Comparison of ENCODE assay signal across 8 cellular contexts in the genomic region with DNA sequence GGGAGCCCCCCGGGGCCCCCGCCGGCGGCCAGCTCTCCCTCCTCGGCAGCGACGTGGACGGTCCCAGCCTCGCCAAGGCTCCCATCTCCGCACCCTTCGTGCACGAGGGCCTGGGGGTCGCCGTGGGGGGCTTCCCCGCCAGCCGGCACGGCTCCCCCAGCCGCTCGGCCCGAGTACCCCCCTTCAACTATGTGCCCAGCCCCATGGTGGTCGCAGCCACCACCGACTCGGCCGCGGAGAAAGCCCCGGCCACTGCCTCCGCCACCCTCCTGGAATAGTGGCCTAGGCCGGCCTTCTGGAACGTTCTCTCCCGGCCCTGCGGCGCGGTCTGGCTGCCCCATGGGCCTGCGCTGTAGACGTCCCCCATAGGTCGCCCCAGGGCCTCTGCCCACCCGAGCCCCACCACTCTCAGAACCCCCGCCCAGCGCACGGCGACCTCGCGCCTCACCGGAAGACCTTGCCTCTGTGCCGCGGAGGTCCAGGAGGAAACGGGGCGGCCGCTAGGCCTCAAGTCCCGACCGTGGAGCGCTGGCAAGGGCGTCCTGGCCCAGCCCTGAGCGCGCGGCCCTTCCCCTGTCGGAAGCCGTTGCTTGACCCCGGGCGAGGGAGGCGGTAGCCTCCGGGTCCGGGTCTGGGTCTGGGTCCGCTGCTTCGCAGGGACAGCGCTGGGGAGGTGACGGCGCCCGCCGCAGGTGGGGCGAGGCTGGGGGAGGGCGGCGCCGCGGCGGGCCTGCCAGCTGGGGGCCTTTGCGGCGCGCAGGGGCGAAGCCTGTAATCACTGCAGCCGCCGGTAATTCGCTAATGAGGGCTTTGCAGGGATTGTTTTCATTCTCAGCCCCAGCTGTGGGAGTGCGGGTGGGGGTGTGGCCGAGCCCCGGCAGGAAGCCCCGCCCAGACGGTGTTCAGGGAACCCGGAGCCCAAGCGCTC. TPM values are rescaled to one million over a fixed set of nuclear protein-coding genes. Genes with fewer than 3 reads are reported as not detected.
DNase-seq lines count a peak whose midpoint lies in the region; ATAC-seq, FAIRE-seq and TF ChIP-seq lines count a peak whose summit lies in the region.

No MANE protein-coding gene starts in this region.

- TF ChIP-seq POLR2A in heart left ventricle (IDR thresholded peaks at IDR 0.05) (no peak), H54 (IDR thresholded peaks at IDR 0.05; ENCODE audit: low read depth, low read length) (no peak)

- no peaks in the 10 kb centered on the region for H3K9me3 ChIP-seq in heart left ventricle
- H3K9me3 ChIP-seq in small intestine (ENCODE audit: control insufficient read depth, low read depth): no peaks in the 10 kb centered on the region

- H3K36me3 Mint-ChIP-seq in activated T-helper 2 cell treated with anti-CD3 and anti-CD28 coated beads, Interferon-gamma antibody, Interleukin-2, Interleukin-4, amounts not matched to agents 10 μg/mL and 5 μg/mL and 100 μg/mL, durations not matched to agents 14 hours and 24 hours and 36 hours (ENCODE audit: low read depth): peaks cover 3% of the 10 kb centered on the region

- H3K4me3 ChIP-seq in heart left ventricle (peak overlapping the region; percentile 27 to 66 (median 56)), small intestine (ENCODE audit: low read depth in 1 of 2, low read length in 2 of 2) (peak overlapping the region; percentile 18 to 43)

- TF ChIP-seq CTCF in GM13976 (IDR thresholded peaks at IDR 0.05; ENCODE audit: borderline replicate concordance, control extremely low read depth, extremely low read depth, insufficient read depth, missing control alignments) (no peak), heart left ventricle (IDR thresholded peaks at IDR 0.05) (no peak)

- peak in 3 of 4 donors; percentile 33 to 47 (median 41) for ATAC-seq in heart left ventricle
- ATAC-seq in HG03097 (IDR thresholded peaks at IDR 0.05; ENCODE audit: low FRiP score, unreplicated experiment): no peak
- no peak for ATAC-seq in HG02763 (IDR thresholded peaks at IDR 0.05; ENCODE audit: unreplicated experiment)

- peak overlapping the region; percentile 33 for H3K27ac Mint-ChIP-seq in activated T-helper 2 cell treated with anti-CD3 and anti-CD28 coated beads, Interferon-gamma antibody, Interleukin-2, Interleukin-4, amounts not matched to agents 10 μg/mL and 5 μg/mL and 100 μg/mL, durations not matched to agents 14 hours and 24 hours and 36 hours

- peaks cover 0 to 8% (median 0%) of the 10 kb centered on the region in 9 donors for H3K36me3 ChIP-seq in heart left ventricle
- H3K36me3 ChIP-seq in small intestine (ENCODE audit: control insufficient read depth in 2 of 2, insufficient read depth in 2 of 2, low read length in 2 of 2): no peaks in the 10 kb centered on the region

- H3K27me3 ChIP-seq in heart left ventricle: peaks cover 31 to 83% (median 57%) of the 10 kb centered on the region in 9 donors
- peaks cover 33 to 39% of the 10 kb centered on the region in 2 donors for H3K27me3 ChIP-seq in small intestine (ENCODE audit: control insufficient read depth in 2 of 2, insufficient read depth in 2 of 2, low read length in 2 of 2)

- DNase-seq in GM13976 (ENCODE audit: low spot score) (peak; percentile 83), NCI-H82 treated with DMSO at 0.1 percent for 48 hours (lab: John Stamatoyannopoulos, UW; ENCODE audit: unreplicated experiment) (peak; percentile 78), heart left ventricle (peak in 3 of 5 donors; percentile 54 to 64 (median 59)), small intestine (peak; percentile 43), H54 (ENCODE audit: insufficient read length, low spot score) (no peak)
- DNase-seq in activated T-helper 2 cell treated with anti-CD3 and anti-CD28 coated beads, Interferon-gamma antibody, Interleukin-2, Interleukin-4, amounts not matched to agents 10 μg/mL and 5 μg/mL and 100 μg/mL, durations not matched to agents 14 hours and 24 hours and 36 hours (ENCODE audit: low spot score): peak; percentile 71

- intact Hi-C loops in activated T-helper 2 cell treated with anti-CD3 and anti-CD28 coated beads, Interferon-gamma antibody, Interleukin-2, Interleukin-4, amounts not matched to agents 10 μg/mL and 5 μg/mL and 100 μg/mL, durations not matched to agents 14 hours and 24 hours and 36 hours (cut with micrococcal nuclease): loop anchor here (5.0 kb wide), 2 partner anchors 42 to 292 kb away; a partner anchor contains a TSS
- intact Hi-C loops in heart left ventricle (cut with DNase I): no loop called here

- H3K27me3 Mint-ChIP-seq in activated T-helper 2 cell treated with anti-CD3 and anti-CD28 coated beads, Interferon-gamma antibody, Interleukin-2, Interleukin-4, amounts not matched to agents 10 μg/mL and 5 μg/mL and 100 μg/mL, durations not matched to agents 14 hours and 24 hours and 36 hours (ENCODE audit: low read depth): peaks cover 12% of the 10 kb centered on the region

- H3K9me3 Mint-ChIP-seq in activated T-helper 2 cell treated with anti-CD3 and anti-CD28 coated beads, Interferon-gamma antibody, Interleukin-2, Interleukin-4, amounts not matched to agents 10 μg/mL and 5 μg/mL and 100 μg/mL, durations not matched to agents 14 hours and 24 hours and 36 hours: no peaks in the 10 kb centered on the region

- in situ Hi-C loops in GM13976 (cut with MboI; ENCODE audit: low sequenced_read_pairs, unreplicated experiment): no loop called here

- peaks cover 20 to 91% (median 62%) of the 10 kb centered on the region in 12 donors for H3K4me1 ChIP-seq in heart left ventricle
- H3K4me1 ChIP-seq in small intestine (ENCODE audit: control insufficient read depth in 2 of 2, insufficient read depth in 1 of 2, low read depth in 1 of 2, low read length in 1 of 2): peaks cover 8% of the 10 kb centered on the region in 2 donors

- FAIRE-seq in small intestine (lab: Jason Lieb, UNC): no peak
- no peak for FAIRE-seq in H54 (lab: Jason Lieb, UNC)

- 2 to 3% (median 2%) methylated on average over 10 to 90 of the region's 90 CpGs for WGBS in heart left ventricle, 4 donors
- 1 to 4% (median 2%) methylated on average over 64 to 90 of the region's 90 CpGs for WGBS in small intestine, 3 donors

- H3K4me3 Mint-ChIP-seq in activated T-helper 2 cell treated with anti-CD3 and anti-CD28 coated beads, Interferon-gamma antibody, Interleukin-2, Interleukin-4, amounts not matched to agents 10 μg/mL and 5 μg/mL and 100 μg/mL, durations not matched to agents 14 hours and 24 hours and 36 hours (ENCODE audit: low read depth): peak overlapping the region; percentile 67

- H3K4me1 Mint-ChIP-seq in activated T-helper 2 cell treated with anti-CD3 and anti-CD28 coated beads, Interferon-gamma antibody, Interleukin-2, Interleukin-4, amounts not matched to agents 10 μg/mL and 5 μg/mL and 100 μg/mL, durations not matched to agents 14 hours and 24 hours and 36 hours (ENCODE audit: low read depth): peaks cover 3% of the 10 kb centered on the region

- peak overlapping the region in 2 of 12 donors; percentile 9 to 34 for H3K27ac ChIP-seq in heart left ventricle
- no peak overlapping the region for H3K27ac ChIP-seq in small intestine (ENCODE audit: low read depth in 1 of 2, low read length in 1 of 2)

RNA-seq across cellular contexts. Expression of a gene that starts 8.8 kb away (rescaled TPM):
- 33.0 and 37.9 TPM in 2 replicates for total RNA-seq in activated T-helper 2 cell treated with anti-CD3 and anti-CD28 coated beads, Interferon-gamma antibody, Interleukin-2, Interleukin-4, amounts not matched to agents 10 μg/mL and 5 μg/mL and 100 μg/mL, durations not matched to agents 14 hours and 24 hours and 36 hours
- 10 to 100 TPM in 8 of 9 donors, 1 to 10 TPM in 1; 9.4 to 29.2 (median 15.7) TPM for total RNA-seq in heart left ventricle
- polyA plus RNA-seq in heart left ventricle: 10 to 100 TPM; 27.6 to 27.8 TPM
- 10 to 100 TPM; 44.6 to 62.1 (median 61.1) TPM for polyA plus RNA-seq in small intestine

RNA-seq across cellular contexts. Expression of a gene that starts 19.9 kb away (rescaled TPM):
- total RNA-seq in activated T-helper 2 cell treated with anti-CD3 and anti-CD28 coated beads, Interferon-gamma antibody, Interleukin-2, Interleukin-4, amounts not matched to agents 10 μg/mL and 5 μg/mL and 100 μg/mL, durations not matched to agents 14 hours and 24 hours and 36 hours: 2.1 and 2.6 TPM in 2 replicates
- 1 to 10 TPM in 6 of 9 donors, under 1 TPM in 3; 0.31 to 1.9 (median 1.7) TPM for total RNA-seq in heart left ventricle
- under 1 TPM; 0.83 to 0.91 TPM for polyA plus RNA-seq in heart left ventricle
- 10 to 100 TPM in 2 of 3 donors, 1 to 10 TPM in 1; 5.1 to 13.0 (median 12.5) TPM for polyA plus RNA-seq in small intestine

RNA-seq across cellular contexts. Expression of a gene that starts 20.3 kb away (rescaled TPM):
- 0.07 and 0.21 TPM in 2 replicates for total RNA-seq in activated T-helper 2 cell treated with anti-CD3 and anti-CD28 coated beads, Interferon-gamma antibody, Interleukin-2, Interleukin-4, amounts not matched to agents 10 μg/mL and 5 μg/mL and 100 μg/mL, durations not matched to agents 14 hours and 24 hours and 36 hours
- total RNA-seq in heart left ventricle: under 1 TPM in 8 of 9 donors, not detected in 1; 0.04 to 0.72 (median 0.14) TPM
- polyA plus RNA-seq in heart left ventricle (under 1 TPM; 0.07 to 0.08 TPM), small intestine (1 to 10 TPM in 1 of 3 donors, under 1 TPM in 1, not detected in 1; 0.81 to 2.1 TPM)

RNA-seq across cellular contexts. Expression of a gene that starts 20.8 kb away (rescaled TPM):
- 1.6 and 2.1 TPM in 2 replicates for total RNA-seq in activated T-helper 2 cell treated with anti-CD3 and anti-CD28 coated beads, Interferon-gamma antibody, Interleukin-2, Interleukin-4, amounts not matched to agents 10 μg/mL and 5 μg/mL and 100 μg/mL, durations not matched to agents 14 hours and 24 hours and 36 hours
- total RNA-seq in heart left ventricle: 1 to 10 TPM; 1.9 to 6.0 (median 3.5) TPM
- 1 to 10 TPM; 3.6 to 4.1 TPM for polyA plus RNA-seq in heart left ventricle
- polyA plus RNA-seq in small intestine: 100 to 1,000 TPM; 167 to 363 (median 208) TPM

RNA-seq across cellular contexts. Expression of a gene that starts 32.0 kb away (rescaled TPM):
- total RNA-seq in activated T-helper 2 cell treated with anti-CD3 and anti-CD28 coated beads, Interferon-gamma antibody, Interleukin-2, Interleukin-4, amounts not matched to agents 10 μg/mL and 5 μg/mL and 100 μg/mL, durations not matched to agents 14 hours and 24 hours and 36 hours: 1,450 and 1,471 TPM in 2 replicates
- total RNA-seq in heart left ventricle: 1,000 to 10,000 TPM in 2 of 9 donors, 100 to 1,000 TPM in 7; 468 to 2,348 (median 669) TPM
- polyA plus RNA-seq in heart left ventricle (1,000 to 10,000 TPM; 2,165 to 2,683 TPM), small intestine (1,000 to 10,000 TPM; 2,441 to 3,547 (median 3,396) TPM)

Comparison
In these comparisons a context has a peak if more than half of its experiments do, and no peak if none do; other contexts are left out.
1. ATAC-seq: peak in heart left ventricle (3 of 4); none in HG03097 (single experiment) and HG02763 (single experiment).